12 cellular contexts compared by ENCODE assay signal in genomic region chr7:66283003-66283920, GRCh38.
DNase-seq lines count a peak whose midpoint lies in the region; ATAC-seq, FAIRE-seq and TF ChIP-seq lines count a peak whose summit lies in the region.
"Had no signal": no experiment of that assay in that cellular context is flagged by ENCODE, and none has a peak within 500 bp of the region (broad histone marks: within the 10 kb centered on the region; RNA-seq: fewer than 3 reads in every experiment).

No MANE protein-coding gene starts in this region.

- no peaks in the 10 kb centered on the region for H3K27me3 Mint-ChIP-seq in activated naive CD4-positive, alpha-beta T cell treated with anti-CD3 and anti-CD28 coated beads for 36 hours (ENCODE audit: low read depth)
- no peaks in the 10 kb centered on the region for H3K27me3 Mint-ChIP-seq in brain
- H3K27me3 Mint-ChIP-seq: activated B cell treated with CpG ODN at 0.5 μM for 24 hours had no signal

- TF ChIP-seq CTCF in brain (conservative IDR thresholded peaks at IDR 0.05) (no peak), HepG2 (CRISPR knock-in tag; IDR thresholded peaks at IDR 0.05) (no peak), uterus (IDR thresholded peaks at IDR 0.05) (no peak)

- WGBS in HepG2 (ENCODE audit: low lambda C conversion rate) = 76% methylated on average over 5 of the region's 5 CpGs

- TF ChIP-seq EP300 in HepG2 (IDR thresholded peaks at IDR 0.05; ENCODE audit: low read depth in 2 of 2, low read length in 2 of 2) (no peak), HepG2 (CRISPR knock-in tag; IDR thresholded peaks at IDR 0.05; ENCODE audit: borderline replicate concordance) (no peak)

- no peak for FAIRE-seq in HepG2 (lab: Jason Lieb, UNC)
- FAIRE-seq: colon had no signal

- H3K9me3 ChIP-seq in HepG2 (ENCODE audit: low read length) = no peaks in the 10 kb centered on the region
- no peaks in the 10 kb centered on the region for H3K9me3 ChIP-seq in uterus

- H3K4me3 ChIP-seq in HepG2 (replicated peaks in 1 of 3; ENCODE audit: insufficient read depth in 1 of 3, low read depth in 2 of 3, low read length in 3 of 3) = no peak overlapping the region
- H3K4me3 ChIP-seq in uterus = no peak overlapping the region

- H3K27ac Mint-ChIP-seq in activated naive CD4-positive, alpha-beta T cell treated with anti-CD3 and anti-CD28 coated beads, Interleukin-2, amount 50 U/mL, for 72 hours = no peak overlapping the region
- H3K27ac Mint-ChIP-seq in activated naive CD4-positive, alpha-beta T cell treated with anti-CD3 and anti-CD28 coated beads for 36 hours = no peak overlapping the region
- peak overlapping the region in 4 of 5 experiments; percentile 5 to 92 (median 86) for H3K27ac Mint-ChIP-seq in brain
- H3K27ac Mint-ChIP-seq: activated B cell treated with CpG ODN at 0.5 μM for 24 hours, mesothelial cell of epicardium had no signal

- H3K4me1 ChIP-seq in HepG2 (ENCODE audit: insufficient read depth, low read length) = peaks cover 23% of the 10 kb centered on the region
- H3K4me1 ChIP-seq in uterus = peaks cover 0 to 7% of the 10 kb centered on the region in 2 donors

- ATAC-seq in activated naive CD4-positive, alpha-beta T cell treated with anti-CD3 and anti-CD28 coated beads, Interleukin-2, amount 50 U/mL, for 72 hours = peak; percentile 66 to 79
- ATAC-seq in HepG2 = no peak; the same call in 2 of the 3 replicates

- H3K27ac ChIP-seq in HepG2 (ENCODE audit: extremely low read length, insufficient read depth, low read length) (no peak overlapping the region), uterus (peak overlapping the region; percentile 63 to 71)

- H3K36me3 ChIP-seq in HepG2 (replicated peaks in 1 of 2; ENCODE audit: control insufficient read depth in 1 of 2, insufficient read depth in 2 of 2, low read length in 2 of 2) = no peaks in the 10 kb centered on the region
- no peaks in the 10 kb centered on the region for H3K36me3 ChIP-seq in uterus

- H3K9me3 Mint-ChIP-seq in activated naive CD4-positive, alpha-beta T cell treated with anti-CD3 and anti-CD28 coated beads, Interleukin-2, amount 50 U/mL, for 72 hours = no peaks in the 10 kb centered on the region
- H3K9me3 Mint-ChIP-seq in activated naive CD4-positive, alpha-beta T cell treated with anti-CD3 and anti-CD28 coated beads for 36 hours = no peaks in the 10 kb centered on the region
- H3K9me3 Mint-ChIP-seq in brain = peaks cover 0 to 9% (median 6%) of the 10 kb centered on the region in 5 experiments

- in situ Hi-C loops in HepG2 (cut with HindIII; ENCODE audit: extremely low pct_ligation_motif_present, low pct_unique_long_range_greater_than_20kb) = no loop called here

- H4K20me1 ChIP-seq in HepG2 (ENCODE audit: insufficient read depth, low read length) = no peaks in the 10 kb centered on the region

- no peaks in the 10 kb centered on the region for H3K36me3 Mint-ChIP-seq in activated naive CD4-positive, alpha-beta T cell treated with anti-CD3 and anti-CD28 coated beads, Interleukin-2, amount 50 U/mL, for 72 hours
- peaks cover 2% of the 10 kb centered on the region for H3K36me3 Mint-ChIP-seq in activated naive CD4-positive, alpha-beta T cell treated with anti-CD3 and anti-CD28 coated beads for 36 hours (ENCODE audit: low read depth)
- H3K36me3 Mint-ChIP-seq in brain = peaks cover 24% of the 10 kb centered on the region

- H3K79me2 ChIP-seq in HepG2 (ENCODE audit: insufficient read depth, low read length) = peaks cover 21% of the 10 kb centered on the region

- no peak for DNase-seq in activated naive CD4-positive, alpha-beta T cell treated with anti-CD3 and anti-CD28 coated beads, Interleukin-2, amount 50 U/mL, for 72 hours (ENCODE audit: low spot score in 2 of 2)
- DNase-seq in activated naive CD4-positive, alpha-beta T cell treated with anti-CD3 and anti-CD28 coated beads for 36 hours = no peak
- DNase-seq in HepG2 (ENCODE audit: low spot score) = no peak
- no peak for DNase-seq in uterus
- DNase-seq in DMS153 (lab: John Stamatoyannopoulos, UW) = no peak
- DNase-seq in retina = no peak
- no peak for DNase-seq in NCI-H2227 (lab: John Stamatoyannopoulos, UW; ENCODE audit: unreplicated experiment)
- DNase-seq: activated B cell treated with CpG ODN at 0.5 μM for 24 hours, C1 segment of cervical spinal cord had no signal

- H3K9ac ChIP-seq in HepG2 (ENCODE audit: insufficient read depth, low read depth, low read length) = no peak overlapping the region

- intact Hi-C loops in activated naive CD4-positive, alpha-beta T cell treated with anti-CD3 and anti-CD28 coated beads for 36 hours (cut with micrococcal nuclease) = no loop called here
- intact Hi-C loops in HepG2 (cut with micrococcal nuclease; ENCODE audit: unreplicated experiment) = no loop called here
- intact Hi-C loops in uterus (cut with DNase I; ENCODE audit: low total_unique reads) = no loop called here

- H2AFZ ChIP-seq in HepG2 (ENCODE audit: low read length) = no peak overlapping the region

- no peak overlapping the region for H3K4me3 Mint-ChIP-seq in activated naive CD4-positive, alpha-beta T cell treated with anti-CD3 and anti-CD28 coated beads for 36 hours
- peak overlapping the region in 1 of 5 experiments; percentile 80 for H3K4me3 Mint-ChIP-seq in brain
- H3K4me3 Mint-ChIP-seq: activated B cell treated with CpG ODN at 0.5 μM for 24 hours, mesothelial cell of epicardium had no signal

- BruUV-seq in HepG2 (replicated peaks; lab: Mats Ljungman, UMichigan) = no TSS peak

- H3K4me1 Mint-ChIP-seq in activated naive CD4-positive, alpha-beta T cell treated with anti-CD3 and anti-CD28 coated beads for 36 hours (ENCODE audit: low read depth) = no peaks in the 10 kb centered on the region
- peaks cover 31% of the 10 kb centered on the region for H3K4me1 Mint-ChIP-seq in brain

- CTCF ChIA-PET in activated naive CD4-positive, alpha-beta T cell treated with anti-CD3 and anti-CD28 coated beads for 36 hours (lab: Charles Lee) = no interaction called here
- CTCF ChIA-PET in HepG2 (lab: Yijun Ruan, JAX; ENCODE audit: low intra/inter-chr PET ratio, low total read pairs) = no interaction called here

- H3K27me3 ChIP-seq in HepG2 (ENCODE audit: control insufficient read depth in 1 of 2, insufficient read depth in 2 of 2, low read length in 2 of 2) (no peaks in the 10 kb centered on the region), uterus (no peaks in the 10 kb centered on the region)

- POLR2A ChIA-PET in HepG2 (lab: Yijun Ruan, JAX) = no interaction called here

- no peak for TF ChIP-seq RAD21 in HepG2 (CRISPR knock-in tag; IDR thresholded peaks at IDR 0.05)

- TF ChIP-seq POLR2A in HepG2 (IDR thresholded peaks at IDR 0.05; ENCODE audit: insufficient read depth in 1 of 2, low read depth in 2 of 2, low read length in 2 of 2) (no peak), uterus (IDR thresholded peaks at IDR 0.05) (no peak)

- H3K4me2 ChIP-seq in HepG2 (ENCODE audit: low read depth, low read length) = no peak overlapping the region

TF ChIP-seq in HepG2, 621 proteins besides CTCF, POLR2A, EP300 and RAD21 (continues in another document):
- TF ChIP-seq SRSF4 (IDR thresholded peaks at IDR 0.05; ENCODE audit: low read depth, low read length, poor library complexity, severe bottlenecking) (no peak), NPAS2 (CRISPR knock-in tag; IDR thresholded peaks at IDR 0.05; ENCODE audit: borderline replicate concordance) (no peak), ZNF770 (CRISPR knock-in tag; IDR thresholded peaks at IDR 0.05) (peak; percentile 94), ZNF276 (CRISPR knock-in tag; IDR thresholded peaks at IDR 0.05; ENCODE audit: low read depth) (no peak), ETV6 (CRISPR knock-in tag; conservative IDR thresholded peaks at IDR 0.05) (no peak), ZMYM3 (CRISPR knock-in tag; IDR thresholded peaks at IDR 0.05) (peak; percentile 66), NFYC (CRISPR knock-in tag; IDR thresholded peaks at IDR 0.05) (no peak), ZNF691 (CRISPR knock-in tag; IDR thresholded peaks at IDR 0.05; ENCODE audit: borderline replicate concordance, low read depth) (no peak), ZBTB1 (CRISPR knock-in tag; IDR thresholded peaks at IDR 0.05; ENCODE audit: borderline replicate concordance) (no peak), HNRNPK (IDR thresholded peaks at IDR 0.05; ENCODE audit: low read depth, low read length, poor library complexity, severe bottlenecking) (no peak), ZNF563 (CRISPR knock-in tag; IDR thresholded peaks at IDR 0.05) (no peak), PLRG1 (conservative IDR thresholded peaks at IDR 0.05) (no peak)

Comparison
In these comparisons a context has a peak if more than half of its experiments do, and no peak if none do; other contexts are left out.
1. H3K27ac Mint-ChIP-seq: peak in brain (4 of 5); none in activated naive CD4-positive, alpha-beta T cell treated with anti-CD3 and anti-CD28 coated beads, Interleukin-2, amount 50 U/mL, for 72 hours (0 of 2) and activated naive CD4-positive, alpha-beta T cell treated with anti-CD3 and anti-CD28 coated beads for 36 hours (single experiment).